23 cellular contexts compared by ENCODE assay signal in genomic region chr10:125129076-125129458, GRCh38.
"Had no signal": no experiment of that assay in that cellular context is flagged by ENCODE, and none has a peak within 500 bp of the region (broad histone marks: within the 10 kb centered on the region; RNA-seq: fewer than 3 reads in every experiment).

No MANE protein-coding gene starts in this region.

- H3K27ac Mint-ChIP-seq: activated B cell treated with CpG ODN at 0.5 μM for 24 hours; activated CD4-positive, alpha-beta T cell treated with anti-CD3 and anti-CD28 coated beads for 36 hours; activated naive CD8-positive, alpha-beta T cell treated with anti-CD3 and anti-CD28 coated beads, Interleukin-2, amount 10 ng/mL, durations not matched to agents 7 days and 5 days; activated T-helper 2 cell treated with anti-CD3 and anti-CD28 coated beads, Interferon-gamma antibody, Interleukin-2, Interleukin-4, amounts not matched to agents 10 μg/mL and 5 μg/mL and 100 μg/mL, durations not matched to agents 14 hours and 24 hours and 36 hours; dendritic cell treated with granulocyte-macrophage colony-stimulating factor and Interleukin-4, amounts not matched to agents 40 ng/mL and 50 ng/mL, for 4 days; stimulated activated naive CD8-positive, alpha-beta T cell treated with anti-CD3 and anti-CD28 coated beads, Interleukin-15, Interleukin-2, amounts not matched to agents 100 ng/mL and 50 ng/mL, for 24 hours had no signal

- DNase-seq: activated B cell treated with CpG ODN at 0.5 μM for 24 hours; activated CD4-positive, alpha-beta T cell treated with anti-CD3 and anti-CD28 coated beads for 36 hours; activated CD4-positive, alpha-beta T cell treated with anti-CD3 and anti-CD28 coated beads, Interleukin-2, amount 50 U/mL, for 4 hours; activated CD8-positive, alpha-beta memory T cell treated with anti-CD3 and anti-CD28 coated beads for 24 hours; activated CD8-positive, alpha-beta memory T cell treated with anti-CD3 and anti-CD28 coated beads, Interleukin-2, amount 50 U/mL, for 4 hours; activated naive CD4-positive, alpha-beta T cell treated with Interleukin-2 at 50 U/mL for 16 hours; activated naive CD8-positive, alpha-beta T cell treated with anti-CD3 and anti-CD28 coated beads, Interleukin-2, amount 10 ng/mL, durations not matched to agents 7 days and 5 days; activated T-cell treated with anti-CD3 and anti-CD28 coated beads, Interleukin-2, amount 50 U/mL, for 4 hours; amygdala; effector CD8-positive, alpha-beta T cell; foreskin melanocyte; glutamatergic neuron; hippocampal formation; left ventricle myocardium superior; mesenchymal stem cell; stimulated activated CD4-positive, alpha-beta T cell treated with anti-CD3 and anti-CD28 coated beads, Interleukin-4, amount 100 ng/mL, for 1 hour; T-helper 9 cell; tibial artery had no signal

- ATAC-seq: activated CD4-positive, alpha-beta T cell treated with anti-CD3 and anti-CD28 coated beads for 36 hours; activated T-cell treated with anti-CD3 and anti-CD28 coated beads, Interleukin-2, amount 50 U/mL, for 4 hours had no signal

- H3K4me1 Mint-ChIP-seq: activated B cell treated with CpG ODN at 0.5 μM for 24 hours; activated CD4-positive, alpha-beta T cell treated with anti-CD3 and anti-CD28 coated beads for 36 hours; activated naive CD8-positive, alpha-beta T cell treated with anti-CD3 and anti-CD28 coated beads, Interleukin-2, amount 10 ng/mL, durations not matched to agents 7 days and 5 days had no signal

- H3K27me3 ChIP-seq: spleen, tibial artery had no signal

- H3K4me3 Mint-ChIP-seq: activated B cell treated with CpG ODN at 0.5 μM for 24 hours; activated CD4-positive, alpha-beta T cell treated with anti-CD3 and anti-CD28 coated beads for 36 hours; activated naive CD8-positive, alpha-beta T cell treated with anti-CD3 and anti-CD28 coated beads, Interleukin-2, amount 10 ng/mL, durations not matched to agents 7 days and 5 days; activated T-cell treated with anti-CD3 and anti-CD28 coated beads, Interleukin-2, amount 50 U/mL, for 4 hours; dendritic cell treated with granulocyte-macrophage colony-stimulating factor and Interleukin-4, amounts not matched to agents 40 ng/mL and 50 ng/mL, for 4 days; neural crest cell; stimulated activated naive CD8-positive, alpha-beta T cell treated with anti-CD3 and anti-CD28 coated beads, Interleukin-15, Interleukin-2, amounts not matched to agents 100 ng/mL and 50 ng/mL, for 24 hours had no signal

- H3K9me3 Mint-ChIP-seq: activated naive CD8-positive, alpha-beta T cell treated with anti-CD3 and anti-CD28 coated beads, Interleukin-2, amount 10 ng/mL, durations not matched to agents 7 days and 5 days; activated T-cell treated with anti-CD3 and anti-CD28 coated beads, Interleukin-2, amount 50 U/mL, for 4 hours; activated T-helper 2 cell treated with anti-CD3 and anti-CD28 coated beads, Interferon-gamma antibody, Interleukin-2, Interleukin-4, amounts not matched to agents 10 μg/mL and 5 μg/mL and 100 μg/mL, durations not matched to agents 14 hours and 24 hours and 36 hours; dendritic cell treated with granulocyte-macrophage colony-stimulating factor and Interleukin-4, amounts not matched to agents 40 ng/mL and 50 ng/mL, for 4 days; neural crest cell; stimulated activated naive CD8-positive, alpha-beta T cell treated with anti-CD3 and anti-CD28 coated beads, Interleukin-15, Interleukin-2, amounts not matched to agents 100 ng/mL and 50 ng/mL, for 24 hours had no signal

- H3K36me3 Mint-ChIP-seq: activated naive CD8-positive, alpha-beta T cell treated with anti-CD3 and anti-CD28 coated beads, Interleukin-2, amount 10 ng/mL, durations not matched to agents 7 days and 5 days had no signal

- H3K27me3 Mint-ChIP-seq: dendritic cell treated with granulocyte-macrophage colony-stimulating factor and Interleukin-4, amounts not matched to agents 40 ng/mL and 50 ng/mL, for 4 days had no signal

- H3K27ac ChIP-seq: spleen had no signal

- H3K4me3 ChIP-seq: spleen, tibial artery had no signal
